Comparison of ENCODE assay signal across 25 cellular contexts in genomic region chr12:19375888-19376287, GRCh38.
"Had no signal": no experiment of that assay in that cellular context is flagged by ENCODE, and none has a peak within 500 bp of the region (broad histone marks: within the 10 kb centered on the region; RNA-seq: fewer than 3 reads in every experiment).

No MANE protein-coding gene starts in this region.

- H3K9me3 Mint-ChIP-seq: T-cell had no signal

- ATAC-seq: T-cell had no signal

- H3K4me2 ChIP-seq: KMS-11, SK-N-SH had no signal

- H3K27ac ChIP-seq: HL-60, KMS-11 had no signal

- FAIRE-seq: HTR-8/SVneo, RCC 7860 had no signal

- DNase-seq: Kasumi-1, MV-4-11, NCI-H1048, NCI-H1105, NCI-H1417, NCI-H1436 treated with DMSO at 0.1 percent for 48 hours, NCI-H1694, NCI-H187 treated with DMSO at 0.1 percent for 48 hours, NCI-H2029 treated with DMSO at 0.1 percent for 48 hours, NCI-H2171, NCI-H226, NCI-H446, NCI-H510A, NCI-H524 treated with DMSO at 0.1 percent for 48 hours, NCI-H69, NCI-H774, Right ventricle myocardium superior, RPMI8226, SK-N-SH, SW 1271, T-cell had no signal

- H3K4me3 Mint-ChIP-seq: T-cell had no signal

- H3K9me3 ChIP-seq: SK-N-SH had no signal

- H3K9ac ChIP-seq: KMS-11, SK-N-SH had no signal

- H3K4me1 Mint-ChIP-seq: T-cell had no signal

- H3K27ac Mint-ChIP-seq: T-cell had no signal

- H3K27me3 Mint-ChIP-seq: T-cell had no signal
